In the genomic region with DNA sequence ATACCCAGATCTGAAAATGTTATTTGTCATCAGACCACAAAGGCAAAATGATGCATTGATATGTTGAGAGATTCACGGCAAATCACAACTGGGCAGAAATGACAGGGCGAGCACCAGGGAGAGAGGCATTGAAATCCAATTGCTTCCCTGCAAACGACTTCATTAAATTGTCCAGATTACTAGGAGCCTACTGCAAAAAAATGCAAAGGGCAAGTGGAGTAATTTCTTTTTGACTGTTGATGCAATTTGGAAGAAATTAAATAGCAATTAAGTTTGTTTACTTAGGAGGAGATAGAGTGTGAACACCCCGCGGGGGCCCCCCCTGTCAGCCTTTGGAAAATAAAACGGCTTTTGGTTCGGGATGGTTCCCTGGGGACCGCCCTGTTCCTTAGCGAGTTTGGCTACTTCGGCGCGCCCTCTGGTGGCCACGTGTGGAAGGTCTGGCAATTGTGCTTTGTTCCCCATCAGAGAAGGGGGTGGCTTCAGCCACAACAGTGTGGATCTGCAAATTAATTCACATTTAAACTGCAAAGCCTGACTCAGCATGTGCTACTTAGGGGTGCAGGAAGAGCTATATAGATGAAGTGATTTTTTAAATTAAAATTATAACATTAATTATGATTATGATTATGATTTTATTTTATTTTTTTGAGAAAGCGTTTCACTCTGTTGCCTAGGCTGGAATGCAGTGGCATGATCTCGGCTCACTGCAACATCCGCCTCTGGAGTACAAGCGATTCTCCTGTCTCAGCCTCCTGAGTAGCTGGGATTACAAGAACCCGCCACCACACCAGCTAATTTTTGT, we compare ENCODE assay signal across 8 cellular contexts. TPM values are rescaled to one million over a fixed set of nuclear protein-coding genes. Genes with fewer than 3 reads are reported as not detected.
DNase-seq lines count a peak whose midpoint lies in the region; ATAC-seq and TF ChIP-seq lines count a peak whose summit lies in the region.

No MANE protein-coding gene starts in this region.

- H3K36me3 Mint-ChIP-seq in activated CD8-positive, alpha-beta T cell treated with anti-CD3 and anti-CD28 coated beads for 36 hours (ENCODE audit: low read depth), result no peaks in the 10 kb centered on the region

- no peak overlapping the region for H2AK5ac ChIP-seq in mesenchymal stem cell (ENCODE audit: low read length, severe bottlenecking)

- CTCF ChIA-PET in activated CD8-positive, alpha-beta T cell treated with anti-CD3 and anti-CD28 coated beads for 36 hours (lab: Charles Lee), result interaction anchor here (0.6 to 3.6 kb wide), 11 partner anchors 10 to 169 kb away, joined by 3 to 26 read pairs (median 4); a partner anchor contains a TSS

- no peak overlapping the region for H2BK12ac ChIP-seq in mesenchymal stem cell (ENCODE audit: low read length in 2 of 2)

- H3K9me3 Mint-ChIP-seq in activated CD8-positive, alpha-beta T cell treated with anti-CD3 and anti-CD28 coated beads for 36 hours, result no peaks in the 10 kb centered on the region

- no peak overlapping the region for H3K23ac ChIP-seq in mesenchymal stem cell (ENCODE audit: low read length in 2 of 2)

- H3K4ac ChIP-seq in mesenchymal stem cell (ENCODE audit: low read depth in 1 of 2, low read length in 2 of 2), result no peak overlapping the region

- no peak overlapping the region for H3K27ac Mint-ChIP-seq in activated CD8-positive, alpha-beta T cell treated with anti-CD3 and anti-CD28 coated beads for 36 hours

- H3K4me2 ChIP-seq in BLaER1 treated with 17β-estradiol and CSF1 and Interleukin-3, amounts not matched to agents 10 nM and 100 nM, result peak overlapping the region; percentile 45 to 76 (median 65)
- peak overlapping the region; percentile 80 for H3K4me2 ChIP-seq in mesenchymal stem cell (ENCODE audit: low read length, poor library complexity, severe bottlenecking)

- no peaks in the 10 kb centered on the region for H3K27me3 Mint-ChIP-seq in activated CD8-positive, alpha-beta T cell treated with anti-CD3 and anti-CD28 coated beads for 36 hours

- no peaks in the 10 kb centered on the region for H3K36me3 ChIP-seq in BLaER1 treated with 17β-estradiol and CSF1 and Interleukin-3, amounts not matched to agents 10 nM and 100 nM
- H3K36me3 ChIP-seq in mesenchymal stem cell (ENCODE audit: control insufficient read depth in 1 of 2, insufficient read depth in 2 of 2, low read depth in 1 of 2, low read length in 2 of 2), result no peaks in the 10 kb centered on the region

- peaks cover 6% of the 10 kb centered on the region for H3K4me1 Mint-ChIP-seq in activated CD8-positive, alpha-beta T cell treated with anti-CD3 and anti-CD28 coated beads for 36 hours (ENCODE audit: low read depth)

- POLR2A ChIA-PET in activated CD8-positive, alpha-beta T cell treated with anti-CD3 and anti-CD28 coated beads for 36 hours (lab: Charles Lee), result interaction anchor here (0.5 kb wide), 1 partner anchor 11 kb away, joined by 5 read pairs; no protein-coding TSS in a partner anchor

- no peak overlapping the region for H2BK5ac ChIP-seq in mesenchymal stem cell (ENCODE audit: low read depth, low read length, poor library complexity, severe bottlenecking)

- DNase-seq in NCI-H69 (lab: John Stamatoyannopoulos, UW) (peak; percentile 95), mesenchymal stem cell (peak; percentile 77)
- peak; percentile 87 for DNase-seq in activated CD8-positive, alpha-beta T cell treated with anti-CD3 and anti-CD28 coated beads for 36 hours
- peak; percentile 68 for DNase-seq in effector CD4-positive, alpha-beta T cell
- peak; percentile 74 for DNase-seq in stimulated activated CD8-positive, alpha-beta memory T cell treated with anti-CD3 and anti-CD28 coated beads, Interleukin-12 subunit alpha, Interleukin-12 subunit beta, amount 100 ng/mL, for 1 hour (ENCODE audit: low read depth)

- no peak overlapping the region for H4K8ac ChIP-seq in mesenchymal stem cell (ENCODE audit: low read length)

- no peak overlapping the region for H2BK15ac ChIP-seq in mesenchymal stem cell (ENCODE audit: low read depth, poor library complexity, severe bottlenecking)

- H3K27me3 ChIP-seq in BLaER1 treated with 17β-estradiol and CSF1 and Interleukin-3, amounts not matched to agents 10 nM and 100 nM, result no peaks in the 10 kb centered on the region
- H3K27me3 ChIP-seq in mesenchymal stem cell (ENCODE audit: control insufficient read depth in 1 of 2, insufficient read depth in 1 of 2, low read length in 2 of 2), result peaks cover 0 to 8% of the 10 kb centered on the region in 2 experiments

- no peak overlapping the region for H3K4me3 Mint-ChIP-seq in activated CD8-positive, alpha-beta T cell treated with anti-CD3 and anti-CD28 coated beads for 36 hours

- no peak overlapping the region for H4K91ac ChIP-seq in mesenchymal stem cell (ENCODE audit: low read length)

- WGBS in mesenchymal stem cell, result 29% methylated on average over 18 of the region's 18 CpGs

- H4K20me1 ChIP-seq in BLaER1 treated with 17β-estradiol and CSF1 and Interleukin-3, amounts not matched to agents 10 nM and 100 nM, result no peaks in the 10 kb centered on the region

- ATAC-seq in HG02610 (IDR thresholded peaks at IDR 0.05; ENCODE audit: unreplicated experiment), result peak; percentile 45
- ATAC-seq in activated CD8-positive, alpha-beta T cell treated with anti-CD3 and anti-CD28 coated beads for 36 hours, result peak; percentile 93
- no peak for ATAC-seq in HG02852 (IDR thresholded peaks at IDR 0.05; ENCODE audit: unreplicated experiment)

- peak overlapping the region in 5 of 11 experiments; percentile 11 to 58 (median 41); a peak in 5 of 22 replicates for H3K9ac ChIP-seq in BLaER1 treated with 17β-estradiol and CSF1 and Interleukin-3, amounts not matched to agents 10 nM and 100 nM
- H3K9ac ChIP-seq in mesenchymal stem cell (ENCODE audit: low read length), result peak overlapping the region; percentile 41

- H3K14ac ChIP-seq in mesenchymal stem cell (ENCODE audit: low read length in 2 of 2), result no peak overlapping the region

- H3K79me1 ChIP-seq in mesenchymal stem cell (replicated peaks; ENCODE audit: low read length, poor library complexity, severe bottlenecking), result no peaks in the 10 kb centered on the region

- no peak overlapping the region for H2AFZ ChIP-seq in mesenchymal stem cell (ENCODE audit: low read depth, low read length)

- H3K9me3 ChIP-seq in BLaER1 treated with 17β-estradiol and CSF1 and Interleukin-3, amounts not matched to agents 10 nM and 100 nM (replicated peaks in 1 of 11), result no peaks in the 10 kb centered on the region
- no peaks in the 10 kb centered on the region for H3K9me3 ChIP-seq in mesenchymal stem cell (ENCODE audit: control insufficient read depth, low read length)

- H3K4me3 ChIP-seq in BLaER1 treated with 17β-estradiol and CSF1 and Interleukin-3, amounts not matched to agents 10 nM and 100 nM, result peak overlapping the region; percentile 23 to 55 (median 36); a peak in 12 of 20 replicates
- peak overlapping the region in 1 of 2 experiments; percentile 74 for H3K4me3 ChIP-seq in mesenchymal stem cell (ENCODE audit: insufficient read depth in 1 of 2, low read depth in 1 of 2, low read length in 2 of 2)

- intact Hi-C loops in activated CD8-positive, alpha-beta T cell treated with anti-CD3 and anti-CD28 coated beads for 36 hours (cut with micrococcal nuclease), result no loop called here

- peak; percentile 96 for TF ChIP-seq CTCF in activated CD8-positive, alpha-beta T cell treated with anti-CD3 and anti-CD28 coated beads for 36 hours (IDR thresholded peaks at IDR 0.05)

- no peak overlapping the region for H3K18ac ChIP-seq in mesenchymal stem cell (ENCODE audit: low read depth in 1 of 2, low read length in 2 of 2)

- H3K27ac ChIP-seq in BLaER1 treated with 17β-estradiol and CSF1 and Interleukin-3, amounts not matched to agents 10 nM and 100 nM, result no peak overlapping the region
- no peak overlapping the region for H3K27ac ChIP-seq in mesenchymal stem cell (ENCODE audit: low read length, poor library complexity, severe bottlenecking)

- peaks cover 0 to 7% (median 4%) of the 10 kb centered on the region in 10 experiments; a peak in 8 of 20 replicates for H3K4me1 ChIP-seq in BLaER1 treated with 17β-estradiol and CSF1 and Interleukin-3, amounts not matched to agents 10 nM and 100 nM
- no peaks in the 10 kb centered on the region for H3K4me1 ChIP-seq in mesenchymal stem cell (ENCODE audit: control insufficient read depth, insufficient read depth, low read depth, low read length)

- H2BK120ac ChIP-seq in mesenchymal stem cell (ENCODE audit: low read depth, low read length), result no peak overlapping the region

RNA-seq across cellular contexts. Expression of a gene that starts 14.5 kb away (rescaled TPM):
- total RNA-seq in activated CD8-positive, alpha-beta T cell treated with anti-CD3 and anti-CD28 coated beads for 36 hours, result not detected
- polyA plus RNA-seq in mesenchymal stem cell (2013, experiment 1 of 2), result 1.5 TPM
- 1.3 TPM for polyA plus RNA-seq in mesenchymal stem cell (2013, experiment 2 of 2)

RNA-seq across cellular contexts. Expression of a gene that starts 43.0 kb away (rescaled TPM):
- 100 to 1,000 TPM; 103 to 108 TPM for total RNA-seq in activated CD8-positive, alpha-beta T cell treated with anti-CD3 and anti-CD28 coated beads for 36 hours
- polyA plus RNA-seq in mesenchymal stem cell (2013, experiment 1 of 2), result 9.0 TPM
- polyA plus RNA-seq in mesenchymal stem cell (2013, experiment 2 of 2), result 8.4 TPM
